Comparison of ENCODE assay signal across 1 cellular context in genomic region chr12:123141615-123142517, GRCh38.
TF ChIP-seq lines count a peak whose summit lies in the region.

No MANE protein-coding gene starts in this region.

TF ChIP-seq in HEK293, 187 proteins besides CTCF, POLR2A, EP300 and RAD21:
- peak; percentile 28; the same call in 1 of the 2 replicates for TF ChIP-seq ZBTB44 (tag by site-specific recombination; IDR thresholded peaks at IDR 0.05)
- no peak for TF ChIP-seq ZNF670 (tag by site-specific recombination; IDR thresholded peaks at IDR 0.05; ENCODE audit: low read depth)
- TF ChIP-seq OSR2 (tag by site-specific recombination; IDR thresholded peaks at IDR 0.05), result 0 out of 2 replicates have a peak, but pooled peaks have one; percentile 32
- TF ChIP-seq ZNF510 (tag by site-specific recombination; IDR thresholded peaks at IDR 0.05; ENCODE audit: insufficient replicate concordance), result no peak
TF ChIP-seq in HEK293: peak in this region for 2.
